In genomic region chr17:82291582-82292250, GRCh38 we compare ENCODE assay signal across 8 cellular contexts. TPM values are rescaled to one million over a fixed set of nuclear protein-coding genes. Genes with fewer than 3 reads are reported as not detected.
DNase-seq lines count a peak whose midpoint lies in the region; ATAC-seq and TF ChIP-seq lines count a peak whose summit lies in the region.

No MANE protein-coding gene starts in this region.

- H3K4me3 ChIP-seq in HCT116 (replicated peaks in 1 of 2; ENCODE audit: low read depth in 1 of 2, low read length in 2 of 2) (peak overlapping the region; percentile 78 to 87), fibroblast of villous mesenchyme (ENCODE audit: low read depth, low read length) (peak overlapping the region; percentile 78), skin epidermis (peak overlapping the region; percentile 65 to 94 (median 79))

- no peaks in the 10 kb centered on the region for H3K9me3 Mint-ChIP-seq in T-cell

- intact Hi-C loops in HCT116 (cut with micrococcal nuclease), result loop anchor here (10.0 kb wide), 1 partner anchor 257 kb away; the partner anchor contains the start of genes DCXR and RAC3

- peaks cover 3% of the 10 kb centered on the region; the same call in 1 of the 2 replicates for H3K79me2 ChIP-seq in HCT116 (ENCODE audit: insufficient read depth, low read length)

- H3K4me3 Mint-ChIP-seq in T-cell, result peak overlapping the region; percentile 69 to 84 (median 72)

- H3K9ac ChIP-seq in HCT116 (ENCODE audit: low read length), result peak overlapping the region; percentile 91

- no peaks in the 10 kb centered on the region for H3K36me3 Mint-ChIP-seq in T-cell

- peak overlapping the region; percentile 97 for H3K27ac ChIP-seq in HCT116 (ENCODE audit: low read depth, low read length)
- H3K27ac ChIP-seq in skin epidermis, result peak overlapping the region in 19 of 21 experiments; percentile 80 to 99 (median 96)

- H3K4me2 ChIP-seq in HCT116 (ENCODE audit: low read length), result peak overlapping the region; percentile 78

- H3K4me1 Mint-ChIP-seq in T-cell, result peaks cover 32 to 37% (median 36%) of the 10 kb centered on the region in 3 donors

- no peaks in the 10 kb centered on the region for H3K36me3 ChIP-seq in HCT116 (ENCODE audit: control insufficient read depth in 1 of 2, insufficient read depth in 2 of 2, low read length in 2 of 2)

- TF ChIP-seq CTCF in HCT116 (IDR thresholded peaks at IDR 0.05 in 2 of 3, conservative IDR thresholded peaks at IDR 0.05 in 1 of 3; ENCODE audit: borderline replicate concordance in 1 of 3, insufficient read depth in 1 of 3, low read depth in 2 of 3, low read length in 2 of 3) (no peak), fibroblast of villous mesenchyme (IDR thresholded peaks at IDR 0.05; ENCODE audit: insufficient read depth, low read depth, low read length) (no peak)

- TF ChIP-seq POLR2A in HCT116 (IDR thresholded peaks at IDR 0.05; ENCODE audit: borderline replicate concordance, extremely low read depth, insufficient read depth, insufficient read length), result no peak

- ATAC-seq in HCT116 (no peak), T-cell (replicated peaks in 1 of 4) (no peak), HG03432 (IDR thresholded peaks at IDR 0.05; ENCODE audit: unreplicated experiment) (no peak)

- no peak for DNase-seq in HCT116 (ENCODE audit: low read depth, low spot score)
- DNase-seq in T-cell, result no peak
- DNase-seq in fibroblast of villous mesenchyme (ENCODE audit: low read depth), result no peak
- DNase-seq in NCI-H524 treated with DMSO at 0.1 percent for 48 hours (lab: John Stamatoyannopoulos, UW), result no peak
- DNase-seq in NCI-H345 treated with DMSO at 0.1 percent for 48 hours (lab: John Stamatoyannopoulos, UW; ENCODE audit: unreplicated experiment), result no peak
- DNase-seq in LoVo (ENCODE audit: low spot score), result no peak

- no peaks in the 10 kb centered on the region for H3K9me3 ChIP-seq in HCT116 (ENCODE audit: control insufficient read depth in 1 of 2, insufficient read depth in 1 of 2, low read depth in 1 of 2, low read length in 2 of 2)

- RAD21 ChIA-PET in HCT116 (lab: Charles Lee; ENCODE audit: low non-redundant PET in 1 of 2, low total read pairs in 2 of 2, uncharacterized antibody in 2 of 2, unreplicated experiment in 2 of 2), result no interaction called here

- CTCF ChIA-PET in HCT116 (lab: Charles Lee) (interaction anchor here (0.6 to 1.2 kb wide), 2 partner anchors 261 to 507 kb away, joined by 3 read pairs; no protein-coding TSS in a partner anchor), T-cell (lab: Charles Lee) (no interaction called here)

- POLR2A ChIA-PET in HCT116 (lab: Charles Lee), result interaction anchor here (0.7 to 2.5 kb wide), 10 partner anchors 9 to 78 kb away, joined by 3 to 35 read pairs (median 8); partner anchors contain the start of gene CSNK1D
- POLR2A ChIA-PET in T-cell (lab: Charles Lee), result interaction anchor here in 1 of 2 donors (1.0 kb wide), 1 partner anchor 36 kb away, joined by 3 read pairs; no protein-coding TSS in a partner anchor

- peaks cover 40 to 64% of the 10 kb centered on the region in 2 experiments for H3K4me1 ChIP-seq in HCT116 (ENCODE audit: control insufficient read depth in 1 of 2, insufficient read depth in 2 of 2, low read length in 2 of 2)

- TF ChIP-seq RAD21 in HCT116 (IDR thresholded peaks at IDR 0.05; ENCODE audit: low read depth), result no peak; the same call in 1 of the 2 replicates

- H2AFZ ChIP-seq in HCT116 (ENCODE audit: low read depth, low read length, poor library complexity, severe bottlenecking), result no peak overlapping the region

- H4K20me1 ChIP-seq in HCT116 (ENCODE audit: insufficient read depth), result no peaks in the 10 kb centered on the region

- H3K27me3 ChIP-seq in HCT116 (ENCODE audit: insufficient read depth, low read length), result no peaks in the 10 kb centered on the region

- peak overlapping the region; percentile 8 to 65 for H3K27ac Mint-ChIP-seq in T-cell

- TSS peak; percentile 83 for BruUV-seq in HCT116 (replicated peaks; lab: Mats Ljungman, UMichigan)

- no peaks in the 10 kb centered on the region for H3K9me2 ChIP-seq in HCT116 (ENCODE audit: insufficient read depth)

- no peaks in the 10 kb centered on the region for H3K27me3 Mint-ChIP-seq in T-cell

TF ChIP-seq in HCT116, 20 proteins besides CTCF, POLR2A, EP300 and RAD21:
- no peak for TF ChIP-seq JUND (IDR thresholded peaks at IDR 0.05)
- no peak for TF ChIP-seq ELF1 (IDR thresholded peaks at IDR 0.05; ENCODE audit: borderline replicate concordance, low read depth)
- 0 out of 2 replicates have a peak, but pooled peaks have one; percentile 36 for TF ChIP-seq CBX3 (IDR thresholded peaks at IDR 0.05; ENCODE audit: low read depth)
- no peak; the same call in 1 of the 2 replicates for TF ChIP-seq POLR2AphosphoS5 (IDR thresholded peaks at IDR 0.05; ENCODE audit: low read depth, low read length)
- TF ChIP-seq ATF3 (IDR thresholded peaks at IDR 0.05), result no peak
- TF ChIP-seq MAX (IDR thresholded peaks at IDR 0.05), result 0 out of 2 replicates have a peak, but pooled peaks have one; percentile 37
- no peak for TF ChIP-seq REST (IDR thresholded peaks at IDR 0.05; ENCODE audit: low read depth)
- no peak for TF ChIP-seq YY1 (IDR thresholded peaks at IDR 0.05; ENCODE audit: extremely low read depth, insufficient replicate concordance, low read depth, low read length)

RNA-seq across cellular contexts. Expression of gene CSNK1D, which starts 18.2 kb away (rescaled TPM):
- total RNA-seq in HCT116 (2021; ENCODE audit: unreplicated experiment) (176 TPM), T-cell (100 to 1,000 TPM; 177 to 273 (median 194) TPM), fibroblast of villous mesenchyme (49.3 and 57.0 TPM in 2 replicates)
- polyA plus RNA-seq in HCT116 (2012), result 184 and 197 TPM in 2 replicates

RNA-seq across cellular contexts. Expression of gene CD7, which starts 25.7 kb away (rescaled TPM):
- 0.61 TPM for total RNA-seq in HCT116 (2021; ENCODE audit: unreplicated experiment)
- 0.08 and 0.39 TPM in 2 replicates for polyA plus RNA-seq in HCT116 (2012)
- total RNA-seq in T-cell, result 100 to 1,000 TPM; 104 to 265 (median 135) TPM
- total RNA-seq in fibroblast of villous mesenchyme, result not detected in 2 replicates

RNA-seq across cellular contexts. Expression of gene SECTM1, which starts 41.9 kb away (rescaled TPM):
- 6.8 TPM for total RNA-seq in HCT116 (2021; ENCODE audit: unreplicated experiment)
- 6.8 and 8.8 TPM in 2 replicates for polyA plus RNA-seq in HCT116 (2012)
- 1 to 10 TPM; 1.3 to 5.1 (median 4.4) TPM for total RNA-seq in T-cell
- total RNA-seq in fibroblast of villous mesenchyme, result 11.9 and 24.2 TPM in 2 replicates

Comparison
In these comparisons a context has a peak if more than half of its experiments do, and no peak if none do; other contexts are left out.
1. RNA of gene CD7, which starts 25.7 kb away (total RNA-seq): 104 to 265 TPM in T-cell; 0.61 TPM in HCT116 (single experiment) and not detected in fibroblast of villous mesenchyme; every median in the first group is over 10 times any median in the second.
2. Peak in every context shown above with its lines, with median percentiles within 50 percentile points of each other: H3K4me3 ChIP-seq.